15 cellular contexts compared by ENCODE assay signal in genomic region chr10:35910234-35910633, GRCh38.
DNase-seq lines count a peak whose midpoint lies in the region; ATAC-seq and TF ChIP-seq lines count a peak whose summit lies in the region.
"Had no signal": no experiment of that assay in that cellular context is flagged by ENCODE, and none has a peak within 500 bp of the region (broad histone marks: within the 10 kb centered on the region; RNA-seq: fewer than 3 reads in every experiment).

No MANE protein-coding gene starts in this region.

- H3K9me2 ChIP-seq in GM23248 (ENCODE audit: insufficient read depth) (no peaks in the 10 kb centered on the region), SK-N-SH (no peaks in the 10 kb centered on the region)

- H3K27me3 ChIP-seq in GM23248 (replicated peaks; ENCODE audit: insufficient read depth) (no peaks in the 10 kb centered on the region), SK-N-SH (ENCODE audit: insufficient read depth) (no peaks in the 10 kb centered on the region), smooth muscle cell (ENCODE audit: low read depth) (no peaks in the 10 kb centered on the region)
- H3K27me3 ChIP-seq: sigmoid colon, vagina had no signal

- CTCF ChIA-PET in SK-N-SH (lab: Yijun Ruan, JAX): interaction anchor here (0.7 kb wide), 1 partner anchor 14 kb away, joined by 3 read pairs; no protein-coding TSS in a partner anchor

- 0 to 4% methylated on average over 3 of the region's 3 CpGs for WGBS in GM23248 (ENCODE audit: low coverage in 1 of 2, low lambda C conversion rate in 2 of 2, missing lambda C conversion rate in 2 of 2), 2 experiments
- 8% methylated on average over 3 of the region's 3 CpGs for WGBS in SK-N-SH (ENCODE audit: low lambda C conversion rate)
- 28% methylated on average over 3 of the region's 3 CpGs for WGBS in smooth muscle cell (ENCODE audit: low lambda C conversion rate)

- TF ChIP-seq RAD21 in SK-N-SH (IDR thresholded peaks at IDR 0.05; ENCODE audit: low read length): no peak

- no peak for ATAC-seq in GM18873 (IDR thresholded peaks at IDR 0.05; ENCODE audit: low FRiP score, unreplicated experiment)
- no peak for ATAC-seq in GM18909 (IDR thresholded peaks at IDR 0.05; ENCODE audit: poor library complexity, unreplicated experiment)

- H3K36me3 ChIP-seq in GM23248 (ENCODE audit: low read depth): no peaks in the 10 kb centered on the region
- H3K36me3 ChIP-seq in SK-N-SH (replicated peaks in 1 of 2; ENCODE audit: control insufficient read depth in 1 of 2, insufficient read depth in 2 of 2, low read length in 1 of 2): no peaks in the 10 kb centered on the region
- no peaks in the 10 kb centered on the region for H3K36me3 ChIP-seq in smooth muscle cell (ENCODE audit: low read depth)
- H3K36me3 ChIP-seq: sigmoid colon, vagina had no signal

- in situ Hi-C loops in GM23248 (cut with MboI): loop anchor here (25.0 kb wide), 1 partner anchor 273 kb away; the partner anchor contains the start of gene FZD8

- TF ChIP-seq CTCF in SK-N-SH (IDR thresholded peaks at IDR 0.05): no peak
- no peak for TF ChIP-seq CTCF in fibroblast of mammary gland (conservative IDR thresholded peaks at IDR 0.05; ENCODE audit: control insufficient read depth, insufficient read depth, low read depth, low read length)
- TF ChIP-seq CTCF in smooth muscle cell (IDR thresholded peaks at IDR 0.05; ENCODE audit: borderline replicate concordance, insufficient read depth, poor library complexity, severe bottlenecking): no peak

- peak overlapping the region; percentile 46 for H3K4me2 ChIP-seq in GM23248 (ENCODE audit: unreplicated experiment)
- H3K4me2 ChIP-seq in SK-N-SH: no peak overlapping the region; the same call in 1 of the 2 replicates
- peak overlapping the region; percentile 18 for H3K4me2 ChIP-seq in smooth muscle cell

- 0 out of 2 replicates have a peak overlapping the region, but pooled peaks have one; percentile 7 for H2AFZ ChIP-seq in GM23248
- no peak overlapping the region for H2AFZ ChIP-seq in SK-N-SH (ENCODE audit: low read depth)
- H2AFZ ChIP-seq in smooth muscle cell (ENCODE audit: low read depth): no peak overlapping the region

- H3K9me3 ChIP-seq in GM23248 (ENCODE audit: low read depth): no peaks in the 10 kb centered on the region
- no peaks in the 10 kb centered on the region for H3K9me3 ChIP-seq in SK-N-SH
- no peaks in the 10 kb centered on the region for H3K9me3 ChIP-seq in smooth muscle cell (replicated peaks; ENCODE audit: low read depth)
- H3K9me3 ChIP-seq: sigmoid colon, vagina had no signal

- H3K4me3 ChIP-seq in GM23248 (peak overlapping the region; percentile 22; the same call in 1 of the 2 replicates), SK-N-SH (ENCODE audit: low read depth in 2 of 2, low read length in 1 of 2) (no peak overlapping the region), fibroblast of mammary gland (ENCODE audit: control insufficient read depth, low read depth, low read length) (no peak overlapping the region), smooth muscle cell (no peak overlapping the region)
- H3K4me3 ChIP-seq: sigmoid colon, vagina had no signal

- DNase-seq in GM23248: peak; percentile 90
- no peak for DNase-seq in SK-N-SH
- peak; percentile 94 for DNase-seq in fibroblast of mammary gland (ENCODE audit: low read depth)
- no peak for DNase-seq in smooth muscle cell (lab: John Stamatoyannopoulos, UW; ENCODE audit: unreplicated experiment)
- no peak for DNase-seq in stimulated activated naive CD4-positive, alpha-beta T cell treated with Interleukin-2 at 50 U/mL for 16 hours (lab: John Stamatoyannopoulos, UW)
- DNase-seq: activated naive CD4-positive, alpha-beta T cell; central memory CD4-positive, alpha-beta T cell; NCI-H1092; NCI-H345; sigmoid colon; stimulated activated naive CD4-positive, alpha-beta T cell had no signal

- H3F3A ChIP-seq in GM23248 (ENCODE audit: insufficient read depth): peaks cover 33% of the 10 kb centered on the region
- peaks cover 28% of the 10 kb centered on the region for H3F3A ChIP-seq in SK-N-SH (replicated peaks; ENCODE audit: insufficient read depth)
- no peaks in the 10 kb centered on the region for H3F3A ChIP-seq in smooth muscle cell (ENCODE audit: low read depth)

- H3K79me2 ChIP-seq in GM23248 (ENCODE audit: insufficient read depth) (no peaks in the 10 kb centered on the region), SK-N-SH (ENCODE audit: insufficient read depth) (no peaks in the 10 kb centered on the region), smooth muscle cell (ENCODE audit: low read depth) (no peaks in the 10 kb centered on the region)

- H3K4me1 ChIP-seq in GM23248 (ENCODE audit: insufficient read depth) (peaks cover 55% of the 10 kb centered on the region), SK-N-SH (ENCODE audit: control insufficient read depth in 1 of 2, insufficient read depth in 2 of 2, low read depth in 1 of 2, low read length in 1 of 2) (peaks cover 3 to 10% of the 10 kb centered on the region in 2 experiments; a peak in 3 of 4 replicates), smooth muscle cell (ENCODE audit: low read depth) (peaks cover 9% of the 10 kb centered on the region)
- H3K4me1 ChIP-seq: vagina had no signal

- no peaks in the 10 kb centered on the region for H4K20me1 ChIP-seq in GM23248 (ENCODE audit: insufficient read depth)
- H4K20me1 ChIP-seq in SK-N-SH (ENCODE audit: insufficient read depth): no peaks in the 10 kb centered on the region
- no peaks in the 10 kb centered on the region for H4K20me1 ChIP-seq in smooth muscle cell (ENCODE audit: low read depth)

- H3K27ac ChIP-seq in GM23248 (peak overlapping the region; percentile 68), SK-N-SH (ENCODE audit: low read depth in 2 of 2, low read length in 1 of 2) (peak overlapping the region in 1 of 2 experiments; percentile 21; a peak in 1 of 4 replicates), smooth muscle cell (ENCODE audit: low read depth) (peak overlapping the region; percentile 27)
- H3K27ac ChIP-seq: sigmoid colon, vagina, VCaP had no signal

- TF ChIP-seq EP300 in SK-N-SH (IDR thresholded peaks at IDR 0.05; ENCODE audit: borderline replicate concordance in 1 of 2, low read depth in 1 of 2, low read length in 1 of 2): peak in 1 of 2 experiments; percentile 60; a peak in 2 of 4 replicates

- POLR2A ChIA-PET in SK-N-SH (lab: Yijun Ruan, JAX): no interaction called here

- H3K9ac ChIP-seq in GM23248: peak overlapping the region; percentile 29
- no peak overlapping the region for H3K9ac ChIP-seq in SK-N-SH
- no peak overlapping the region for H3K9ac ChIP-seq in smooth muscle cell (ENCODE audit: low read depth)

TF ChIP-seq in SK-N-SH, 30 proteins besides CTCF, POLR2A, EP300 and RAD21 (continues in another document):
- TF ChIP-seq GATA2 (CRISPR knock-in tag; IDR thresholded peaks at IDR 0.05): no peak
- TF ChIP-seq RFX5 (IDR thresholded peaks at IDR 0.05; ENCODE audit: low read length): no peak
- TF ChIP-seq YY1 (IDR thresholded peaks at IDR 0.05; ENCODE audit: low read depth): no peak
- TF ChIP-seq ELF1 (IDR thresholded peaks at IDR 0.05): no peak; the same call in 1 of the 2 replicates
- TF ChIP-seq, protein P1, sequence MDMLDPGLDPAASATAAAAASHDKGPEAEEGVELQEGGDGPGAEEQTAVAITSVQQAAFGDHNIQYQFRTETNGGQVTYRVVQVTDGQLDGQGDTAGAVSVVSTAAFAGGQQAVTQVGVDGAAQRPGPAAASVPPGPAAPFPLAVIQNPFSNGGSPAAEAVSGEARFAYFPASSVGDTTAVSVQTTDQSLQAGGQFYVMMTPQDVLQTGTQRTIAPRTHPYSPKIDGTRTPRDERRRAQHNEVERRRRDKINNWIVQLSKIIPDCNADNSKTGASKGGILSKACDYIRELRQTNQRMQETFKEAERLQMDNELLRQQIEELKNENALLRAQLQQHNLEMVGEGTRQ (IDR thresholded peaks at IDR 0.05; ENCODE audit: borderline replicate concordance, low read depth, low read length): no peak
- TF ChIP-seq, protein P2, sequence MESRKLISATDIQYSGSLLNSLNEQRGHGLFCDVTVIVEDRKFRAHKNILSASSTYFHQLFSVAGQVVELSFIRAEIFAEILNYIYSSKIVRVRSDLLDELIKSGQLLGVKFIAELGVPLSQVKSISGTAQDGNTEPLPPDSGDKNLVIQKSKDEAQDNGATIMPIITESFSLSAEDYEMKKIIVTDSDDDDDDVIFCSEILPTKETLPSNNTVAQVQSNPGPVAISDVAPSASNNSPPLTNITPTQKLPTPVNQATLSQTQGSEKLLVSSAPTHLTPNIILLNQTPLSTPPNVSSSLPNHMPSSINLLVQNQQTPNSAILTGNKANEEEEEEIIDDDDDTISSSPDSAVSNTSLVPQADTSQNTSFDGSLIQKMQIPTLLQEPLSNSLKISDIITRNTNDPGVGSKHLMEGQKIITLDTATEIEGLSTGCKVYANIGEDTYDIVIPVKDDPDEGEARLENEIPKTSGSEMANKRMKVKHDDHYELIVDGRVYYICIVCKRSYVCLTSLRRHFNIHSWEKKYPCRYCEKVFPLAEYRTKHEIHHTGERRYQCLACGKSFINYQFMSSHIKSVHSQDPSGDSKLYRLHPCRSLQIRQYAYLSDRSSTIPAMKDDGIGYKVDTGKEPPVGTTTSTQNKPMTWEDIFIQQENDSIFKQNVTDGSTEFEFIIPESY (IDR thresholded peaks at IDR 0.05; ENCODE audit: borderline replicate concordance, low read depth): no peak
- no peak for TF ChIP-seq RCOR1 (IDR thresholded peaks at IDR 0.05; ENCODE audit: low read length)
- TF ChIP-seq FOXM1 (IDR thresholded peaks at IDR 0.05; ENCODE audit: low read depth): no peak

Comparison
In these comparisons a context has a peak if more than half of its experiments do, and no peak if none do; other contexts are left out.
1. DNase-seq: peak in GM23248 (single experiment) and fibroblast of mammary gland (single experiment); none in SK-N-SH (single experiment), smooth muscle cell (single experiment) and stimulated activated naive CD4-positive, alpha-beta T cell treated with Interleukin-2 at 50 U/mL for 16 hours (single experiment).